ENCODE assay signal across 9 cellular contexts in genomic region chr17:28008526-28008925, GRCh38. TPM values are rescaled to one million over a fixed set of nuclear protein-coding genes. Genes with fewer than 3 reads are reported as not detected.
A peak's percentile ranks its signal among the peaks of the same experiment; 100 is the strongest.
DNase-seq lines count a peak whose midpoint lies in the region; ATAC-seq and TF ChIP-seq lines count a peak whose summit lies in the region.
"Had no signal": no experiment of that assay in that cellular context is flagged by ENCODE, and none has a peak within 500 bp of the region (broad histone marks: within the 10 kb centered on the region; RNA-seq: fewer than 3 reads in every experiment).

No MANE protein-coding gene starts in this region.

- ATAC-seq in RWPE2 (ENCODE audit: low read depth) (peak; percentile 76), natural killer cell (no peak), HG02885 (IDR thresholded peaks at IDR 0.05; ENCODE audit: poor library complexity, unreplicated experiment) (no peak), GM21381 (IDR thresholded peaks at IDR 0.05; ENCODE audit: unreplicated experiment) (no peak)

- H3K4me1 ChIP-seq in RWPE2 (ENCODE audit: insufficient read depth, poor library complexity, severe bottlenecking) = no peaks in the 10 kb centered on the region

- peaks cover 18% of the 10 kb centered on the region in 2 donors for H3K27me3 Mint-ChIP-seq in natural killer cell (ENCODE audit: low read depth in 2 of 2)

- no peaks in the 10 kb centered on the region for H3K36me3 Mint-ChIP-seq in natural killer cell

- DNase-seq in DMS 273 (lab: John Stamatoyannopoulos, UW; ENCODE audit: unreplicated experiment) (peak; percentile 40), DMS 273 treated with DMSO at 0.1 percent for 48 hours (lab: John Stamatoyannopoulos, UW) (no peak), RWPE2 (ENCODE audit: low spot score) (no peak), fibroblast of the aortic adventitia (ENCODE audit: low read depth) (peak; percentile 66), skeletal muscle cell (ENCODE audit: low read depth) (peak; percentile 22), natural killer cell (no peak)

- H3K27ac ChIP-seq in RWPE2 (ENCODE audit: poor library complexity, severe bottlenecking) = no peak overlapping the region
- H3K27ac ChIP-seq: 22Rv1 had no signal

- H3K27me3 ChIP-seq in RWPE2 (ENCODE audit: insufficient read depth, poor library complexity, severe bottlenecking) = no peaks in the 10 kb centered on the region

- H3K27ac Mint-ChIP-seq in natural killer cell = no peak overlapping the region

- no peaks in the 10 kb centered on the region for H3K36me3 ChIP-seq in RWPE2 (ENCODE audit: low read depth)

- TF ChIP-seq CTCF in RWPE2 (IDR thresholded peaks at IDR 0.05; ENCODE audit: poor library complexity, severe bottlenecking) (no peak), fibroblast of the aortic adventitia (IDR thresholded peaks at IDR 0.05; ENCODE audit: insufficient read depth, low read length) (no peak), natural killer cell (IDR thresholded peaks at IDR 0.05) (no peak)

- intact Hi-C loops in natural killer cell (cut with micrococcal nuclease) = no loop called here

- H3K4me3 Mint-ChIP-seq in natural killer cell = no peak overlapping the region

- no peaks in the 10 kb centered on the region for H3K9me3 Mint-ChIP-seq in natural killer cell

- H3K4me1 Mint-ChIP-seq in natural killer cell = no peaks in the 10 kb centered on the region

- H3K9me3 ChIP-seq in RWPE2 (ENCODE audit: severe bottlenecking) = no peaks in the 10 kb centered on the region

- no peak overlapping the region for H3K4me3 ChIP-seq in RWPE2 (ENCODE audit: severe bottlenecking)
- no peak overlapping the region for H3K4me3 ChIP-seq in fibroblast of the aortic adventitia (ENCODE audit: low read depth, low read length)
- H3K4me3 ChIP-seq in skeletal muscle cell (ENCODE audit: low read depth, low read length) = no peak overlapping the region

RNA-seq across cellular contexts. Expression of gene NLK, which starts 34.0 kb away (rescaled TPM):
- total RNA-seq in fibroblast of the aortic adventitia (ENCODE audit: low replicate concordance) = 7.1 and 12.2 TPM in 2 replicates
- total RNA-seq in natural killer cell = 10 to 100 TPM; 18.3 to 35.6 (median 20.8) TPM

Comparison
In these comparisons a context has a peak if more than half of its experiments do, and no peak if none do; other contexts are left out.
1. DNase-seq: peak in DMS 273 (single experiment), fibroblast of the aortic adventitia (single experiment) and skeletal muscle cell (single experiment); none in DMS 273 treated with DMSO at 0.1 percent for 48 hours (single experiment), RWPE2 (single experiment) and natural killer cell (single experiment).